ENCODE assay signal across 8 cellular contexts in genomic region chr11:8682219-8683114, GRCh38. TPM values are rescaled to one million over a fixed set of nuclear protein-coding genes. Genes with fewer than 3 reads are reported as not detected.
A peak's percentile ranks its signal among the peaks of the same experiment; 100 is the strongest.
DNase-seq lines count a peak whose midpoint lies in the region; ATAC-seq, FAIRE-seq and TF ChIP-seq lines count a peak whose summit lies in the region.

TSS of gene RPL27A (plus strand) at chr11:8682792. CDS start at chr11:8682814, 22 bp downstream.
TSS of gene TRIM66 (minus strand) at chr11:8682665. CDS start at chr11:8672274, 10,391 bp downstream.

- peak within 1 kb of the TSS; percentile 96 for H3K27ac Mint-ChIP-seq in activated T-cell treated with anti-CD3 and anti-CD28 coated beads, Interleukin-2, amount 50 U/mL, for 72 hours
- peak within 1 kb of the TSS; percentile 96 to 98 (median 98) for H3K27ac Mint-ChIP-seq in naive B cell
- H3K27ac Mint-ChIP-seq in stimulated activated effector memory CD8-positive, alpha-beta T cell treated with anti-CD3 and anti-CD28 coated beads, Interleukin-12 subunit alpha, Interleukin-12 subunit beta, amount 100 ng/mL, for 72 hours, result peak within 1 kb of the TSS; percentile 98

- H3K4me1 ChIP-seq in DOHH2 (ENCODE audit: control insufficient read depth, low read length), result peaks cover 40% of the 10 kb centered on the region
- H3K4me1 ChIP-seq in GM23248 (ENCODE audit: insufficient read depth), result peaks cover 13% of the 10 kb centered on the region; the same call in 1 of the 2 replicates
- H3K4me1 ChIP-seq in Karpas-422 (ENCODE audit: low read length), result peaks cover 45% of the 10 kb centered on the region
- H3K4me1 ChIP-seq in esophagus squamous epithelium, result peaks cover 6 to 50% (median 19%) of the 10 kb centered on the region in 3 donors

- in situ Hi-C loops in GM23248 (cut with MboI), result no loop called here

- peak within 1 kb of the TSS; percentile 89 to 94 for H3K4me3 Mint-ChIP-seq in activated T-cell treated with anti-CD3 and anti-CD28 coated beads, Interleukin-2, amount 50 U/mL, for 72 hours
- H3K4me3 Mint-ChIP-seq in naive B cell, result peak within 1 kb of the TSS; percentile 86 to 99 (median 96)
- peak within 1 kb of the TSS; percentile 88 for H3K4me3 Mint-ChIP-seq in stimulated activated effector memory CD8-positive, alpha-beta T cell treated with anti-CD3 and anti-CD28 coated beads, Interleukin-12 subunit alpha, Interleukin-12 subunit beta, amount 100 ng/mL, for 72 hours

- H3K36me3 ChIP-seq in DOHH2 (ENCODE audit: control insufficient read depth, low read length) (peaks cover 80% of the 10 kb centered on the region), GM23248 (ENCODE audit: low read depth) (peaks cover 35% of the 10 kb centered on the region), Karpas-422 (ENCODE audit: insufficient read depth, low read length) (peaks cover 36% of the 10 kb centered on the region), esophagus squamous epithelium (peaks cover 17 to 53% (median 24%) of the 10 kb centered on the region in 3 donors)

- H3K79me2 ChIP-seq in DOHH2 (ENCODE audit: control insufficient read depth, low read length) (peaks cover 49% of the 10 kb centered on the region), GM23248 (ENCODE audit: insufficient read depth) (peaks cover 50% of the 10 kb centered on the region), Karpas-422 (ENCODE audit: low read length) (peaks cover 38% of the 10 kb centered on the region)

- H2AFZ ChIP-seq in GM23248 (peak within 1 kb of the TSS; percentile 76), Karpas-422 (ENCODE audit: low read length) (no peak within 1 kb of the TSS)

- H3K27ac ChIP-seq in DOHH2 (ENCODE audit: low read depth, low read length) (peak within 1 kb of the TSS; percentile 100), GM23248 (peak within 1 kb of the TSS; percentile 90), Karpas-422 (ENCODE audit: low read length) (peak within 1 kb of the TSS; percentile 95), esophagus squamous epithelium (peak within 1 kb of the TSS; percentile 96 to 99 (median 98))

- peak within 1 kb of the TSS; percentile 93 for H3K4me2 ChIP-seq in DOHH2 (ENCODE audit: low read length)
- H3K4me2 ChIP-seq in GM23248 (ENCODE audit: unreplicated experiment), result peak within 1 kb of the TSS; percentile 98
- peak within 1 kb of the TSS; percentile 95 for H3K4me2 ChIP-seq in Karpas-422 (ENCODE audit: low read depth, low read length, poor library complexity, severe bottlenecking)

- H3K9me3 ChIP-seq in DOHH2 (ENCODE audit: control insufficient read depth, insufficient read depth, low read length) (no peaks in the 10 kb centered on the region), GM23248 (ENCODE audit: low read depth) (no peaks in the 10 kb centered on the region), Karpas-422 (ENCODE audit: low read length) (no peaks in the 10 kb centered on the region), esophagus squamous epithelium (no peaks in the 10 kb centered on the region)

- intact Hi-C loops in esophagus squamous epithelium (cut with DNase I), result no loop called here

- peak; percentile 96 to 98 for ATAC-seq in activated T-cell treated with anti-CD3 and anti-CD28 coated beads, Interleukin-2, amount 50 U/mL, for 72 hours (replicated peaks in 1 of 2)
- peak; percentile 96 for ATAC-seq in naive B cell (ENCODE audit: low read depth in 2 of 2)
- ATAC-seq in stimulated activated effector memory CD8-positive, alpha-beta T cell treated with anti-CD3 and anti-CD28 coated beads, Interleukin-12 subunit alpha, Interleukin-12 subunit beta, amount 100 ng/mL, for 72 hours, result peak; percentile 95

- H3K36me3 Mint-ChIP-seq in activated T-cell treated with anti-CD3 and anti-CD28 coated beads, Interleukin-2, amount 50 U/mL, for 72 hours (ENCODE audit: insufficient read depth in 2 of 2), result peaks cover 26 to 41% of the 10 kb centered on the region in 2 donors
- peaks cover 21 to 30% of the 10 kb centered on the region in 2 donors for H3K36me3 Mint-ChIP-seq in naive B cell
- H3K36me3 Mint-ChIP-seq in stimulated activated effector memory CD8-positive, alpha-beta T cell treated with anti-CD3 and anti-CD28 coated beads, Interleukin-12 subunit alpha, Interleukin-12 subunit beta, amount 100 ng/mL, for 72 hours, result peaks cover 62% of the 10 kb centered on the region

- H3K9me3 Mint-ChIP-seq in activated T-cell treated with anti-CD3 and anti-CD28 coated beads, Interleukin-2, amount 50 U/mL, for 72 hours, result peaks cover 0 to 4% of the 10 kb centered on the region in 2 donors
- peaks cover 0 to 11% (median 0%) of the 10 kb centered on the region in 7 donors for H3K9me3 Mint-ChIP-seq in naive B cell
- H3K9me3 Mint-ChIP-seq in stimulated activated effector memory CD8-positive, alpha-beta T cell treated with anti-CD3 and anti-CD28 coated beads, Interleukin-12 subunit alpha, Interleukin-12 subunit beta, amount 100 ng/mL, for 72 hours, result no peaks in the 10 kb centered on the region

- TF ChIP-seq CTCF in DOHH2 (IDR thresholded peaks at IDR 0.05; ENCODE audit: low read depth, low read length, poor library complexity, severe bottlenecking), result no peak
- peak in 4 of 6 experiments; percentile 17 to 42 (median 24) for TF ChIP-seq CTCF in esophagus squamous epithelium (IDR thresholded peaks at IDR 0.05)

- 1% methylated on average over 53 to 71 of the region's 73 CpGs for WGBS in GM23248 (ENCODE audit: low coverage in 1 of 2, low lambda C conversion rate in 2 of 2, missing lambda C conversion rate in 2 of 2), 2 experiments
- 1% methylated on average over 17 to 22 of the region's 73 CpGs for WGBS in esophagus squamous epithelium, 2 donors

- H3K4me1 Mint-ChIP-seq in activated T-cell treated with anti-CD3 and anti-CD28 coated beads, Interleukin-2, amount 50 U/mL, for 72 hours (ENCODE audit: low read depth), result peaks cover 63% of the 10 kb centered on the region
- H3K4me1 Mint-ChIP-seq in naive B cell, result peaks cover 32 to 48% (median 33%) of the 10 kb centered on the region in 3 donors
- peaks cover 31% of the 10 kb centered on the region for H3K4me1 Mint-ChIP-seq in stimulated activated effector memory CD8-positive, alpha-beta T cell treated with anti-CD3 and anti-CD28 coated beads, Interleukin-12 subunit alpha, Interleukin-12 subunit beta, amount 100 ng/mL, for 72 hours

- H3K27me3 Mint-ChIP-seq in activated T-cell treated with anti-CD3 and anti-CD28 coated beads, Interleukin-2, amount 50 U/mL, for 72 hours (ENCODE audit: low read depth), result no peaks in the 10 kb centered on the region
- no peaks in the 10 kb centered on the region for H3K27me3 Mint-ChIP-seq in naive B cell

- H3K27me3 ChIP-seq in DOHH2 (ENCODE audit: control insufficient read depth, low read length) (no peaks in the 10 kb centered on the region), GM23248 (replicated peaks; ENCODE audit: insufficient read depth) (no peaks in the 10 kb centered on the region), Karpas-422 (ENCODE audit: low read length) (no peaks in the 10 kb centered on the region), esophagus squamous epithelium (no peaks in the 10 kb centered on the region)

- H3K4me3 ChIP-seq in DOHH2 (ENCODE audit: low read length) (peak within 1 kb of the TSS; percentile 97), GM23248 (peak within 1 kb of the TSS; percentile 95), Karpas-422 (ENCODE audit: low read length) (peak within 1 kb of the TSS; percentile 91), esophagus squamous epithelium (peak within 1 kb of the TSS; percentile 61 to 97 (median 79))

- H4K20me1 ChIP-seq in DOHH2 (ENCODE audit: control insufficient read depth, insufficient read depth, low read depth, low read length) (peaks cover 13% of the 10 kb centered on the region), GM23248 (ENCODE audit: insufficient read depth) (no peaks in the 10 kb centered on the region), Karpas-422 (ENCODE audit: insufficient read depth, low read depth, low read length) (peaks cover 24% of the 10 kb centered on the region)

- H3K9ac ChIP-seq in GM23248, result peak within 1 kb of the TSS; percentile 99
- peak within 1 kb of the TSS; percentile 88 for H3K9ac ChIP-seq in Karpas-422 (ENCODE audit: low read length)

- DNase-seq in GM23248 (peak; percentile 99), Karpas-422 (peak; percentile 99), RCC 7860 (ENCODE audit: low spot score) (peak; percentile 83), esophagus squamous epithelium (lab: John Stamatoyannopoulos, UW) (peak; percentile 75), naive B cell (peak; percentile 99)
- DNase-seq in activated T-cell treated with anti-CD3 and anti-CD28 coated beads, Interleukin-2, amount 50 U/mL, for 72 hours, result peak; percentile 99
- DNase-seq in stimulated activated effector memory CD8-positive, alpha-beta T cell treated with anti-CD3 and anti-CD28 coated beads, Interleukin-12 subunit alpha, Interleukin-12 subunit beta, amount 100 ng/mL, for 72 hours (ENCODE audit: low spot score in 2 of 2), result peak; percentile 99 to 100

- peak in 3 of 4 donors; percentile 87 to 99 (median 98) for TF ChIP-seq POLR2A in esophagus squamous epithelium (IDR thresholded peaks at IDR 0.05)

- H3K9me2 ChIP-seq in DOHH2 (replicated peaks; ENCODE audit: control insufficient read depth, low read length) (no peaks in the 10 kb centered on the region), GM23248 (ENCODE audit: insufficient read depth) (no peaks in the 10 kb centered on the region), Karpas-422 (replicated peaks; ENCODE audit: insufficient read depth, low read length) (no peaks in the 10 kb centered on the region)

- H3F3A ChIP-seq in DOHH2 (ENCODE audit: control insufficient read depth, insufficient read depth), result peaks cover 49% of the 10 kb centered on the region
- H3F3A ChIP-seq in GM23248 (ENCODE audit: insufficient read depth), result peaks cover 36% of the 10 kb centered on the region

- peak; percentile 49 for FAIRE-seq in RCC 7860 (lab: Jason Lieb, UNC)

RNA-seq across cellular contexts. Expression of gene RPL27A, which starts in this region (rescaled TPM):
- 460 and 520 TPM in 2 replicates for total RNA-seq in GM23248 (2014; rRNA removed; shearing (Covaris generic))
- polyA plus RNA-seq in GM23248 (2016; fragmentation: Nextera tagmentation; extraction: Ambion mirVana) (1,046 and 1,073 TPM in 2 replicates), naive B cell (ENCODE audit: low read depth in 6 of 6) (1,000 to 10,000 TPM; 2,246 to 4,262 (median 3,486) TPM)
- 2,423 and 3,362 TPM in 2 replicates for total RNA-seq in Karpas-422 (2014; rRNA removed; shearing (Covaris generic); ENCODE audit: low replicate concordance)
- 1,000 to 10,000 TPM; 1,081 to 1,146 TPM for total RNA-seq in activated T-cell treated with anti-CD3 and anti-CD28 coated beads, Interleukin-2, amount 50 U/mL, for 72 hours
- total RNA-seq in esophagus squamous epithelium, result 1,000 to 10,000 TPM in 3 of 4 donors, 100 to 1,000 TPM in 1; 921 to 1,566 (median 1,106) TPM

RNA-seq across cellular contexts. Expression of gene TRIM66, which starts in this region (rescaled TPM):
- 1.4 and 1.5 TPM in 2 replicates for total RNA-seq in GM23248 (2014; rRNA removed; shearing (Covaris generic))
- polyA plus RNA-seq in GM23248 (2016; fragmentation: Nextera tagmentation; extraction: Ambion mirVana) (1.2 and 1.5 TPM in 2 replicates), naive B cell (ENCODE audit: low read depth in 6 of 6) (1 to 10 TPM in 2 of 6 donors, under 1 TPM in 3, not detected in 1; 0.31 to 1.7 (median 0.95) TPM)
- 13.3 and 15.3 TPM in 2 replicates for total RNA-seq in Karpas-422 (2014; rRNA removed; shearing (Covaris generic); ENCODE audit: low replicate concordance)
- total RNA-seq in activated T-cell treated with anti-CD3 and anti-CD28 coated beads, Interleukin-2, amount 50 U/mL, for 72 hours, result 10 to 100 TPM; 26.4 to 30.2 TPM
- total RNA-seq in esophagus squamous epithelium, result 1 to 10 TPM; 4.5 to 5.5 (median 4.8) TPM

Comparison
In these comparisons a context has a peak if more than half of its experiments do, and no peak if none do; other contexts are left out.
1. Peak in every context shown above with its lines: DNase-seq, ATAC-seq, H3K4me3 ChIP-seq and H3K27ac ChIP-seq.